28 cellular contexts compared by ENCODE assay signal in the genomic region with DNA sequence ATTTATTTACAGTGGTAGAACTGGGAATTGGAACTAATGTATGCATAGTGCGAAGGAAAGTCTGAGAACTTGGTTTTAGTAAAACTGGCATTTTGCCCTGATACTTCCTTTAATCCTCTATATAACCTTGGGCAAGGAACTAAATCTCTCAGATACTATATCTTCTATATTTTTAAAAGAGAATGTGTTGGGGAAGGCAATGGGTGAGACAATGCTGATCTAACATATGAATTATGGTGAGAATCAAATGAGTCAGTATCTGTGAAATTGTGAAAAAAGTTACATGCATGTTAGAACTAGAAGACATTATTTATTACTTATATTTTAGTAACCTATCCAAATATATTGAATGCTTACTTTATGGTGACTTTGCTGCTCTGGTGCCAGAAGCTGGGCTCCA.
"Had no signal": no experiment of that assay in that cellular context is flagged by ENCODE, and none has a peak within 500 bp of the region (broad histone marks: within the 10 kb centered on the region; RNA-seq: fewer than 3 reads in every experiment).

No MANE protein-coding gene starts in this region.

- H3K27me3 ChIP-seq: ascending aorta, breast epithelium, dorsolateral prefrontal cortex had no signal

- H3K9me3 ChIP-seq: ascending aorta, breast epithelium, esophagus squamous epithelium had no signal

- H3K36me3 Mint-ChIP-seq: activated naive CD4-positive, alpha-beta T cell treated with anti-CD3 and anti-CD28 coated beads, Interleukin-2, amount 10 ng/mL, durations not matched to agents 7 days and 5 days; activated naive CD8-positive, alpha-beta T cell treated with anti-CD3 and anti-CD28 coated beads, Interleukin-2, amount 10 ng/mL, durations not matched to agents 7 days and 5 days; brain; WTC11 had no signal

- H3K4me3 Mint-ChIP-seq: activated CD4-positive, alpha-beta memory T cell treated with anti-CD3 and anti-CD28 coated beads, Interleukin-2, amount 10 ng/mL, durations not matched to agents 7 days and 5 days; activated CD4-positive, alpha-beta T cell treated with anti-CD3 and anti-CD28 coated beads, Interleukin-2, amount 10 ng/mL, durations not matched to agents 7 days and 5 days; activated naive CD4-positive, alpha-beta T cell treated with anti-CD3 and anti-CD28 coated beads, Interleukin-2, amount 10 ng/mL, durations not matched to agents 7 days and 5 days; activated naive CD8-positive, alpha-beta T cell treated with anti-CD3 and anti-CD28 coated beads, Interleukin-2, amount 10 ng/mL, durations not matched to agents 7 days and 5 days; activated T-cell treated with anti-CD3 and anti-CD28 coated beads, Interleukin-2, amount 50 U/mL, for 24 hours; activated T-cell treated with anti-CD3 and anti-CD28 coated beads, Interleukin-2, amount 50 U/mL, for 72 hours; central memory CD8-positive, alpha-beta T cell; dendritic cell treated with granulocyte-macrophage colony-stimulating factor and Interleukin-4, amounts not matched to agents 40 ng/mL and 50 ng/mL, for 4 days; endodermal cell; WTC11 had no signal

- H3K27ac Mint-ChIP-seq: activated CD4-positive, alpha-beta memory T cell treated with anti-CD3 and anti-CD28 coated beads, Interleukin-2, amount 10 ng/mL, durations not matched to agents 7 days and 5 days; activated CD4-positive, alpha-beta T cell treated with anti-CD3 and anti-CD28 coated beads, Interleukin-2, amount 10 ng/mL, durations not matched to agents 7 days and 5 days; activated naive CD4-positive, alpha-beta T cell treated with anti-CD3 and anti-CD28 coated beads, Interleukin-2, amount 10 ng/mL, durations not matched to agents 7 days and 5 days; activated naive CD4-positive, alpha-beta T cell treated with anti-CD3 and anti-CD28 coated beads, Interleukin-2, amount 50 U/mL, for 72 hours; activated naive CD8-positive, alpha-beta T cell treated with anti-CD3 and anti-CD28 coated beads, Interleukin-2, amount 10 ng/mL, durations not matched to agents 7 days and 5 days; activated T-cell treated with anti-CD3 and anti-CD28 coated beads, Interleukin-2, amount 50 U/mL, for 24 hours; activated T-cell treated with anti-CD3 and anti-CD28 coated beads, Interleukin-2, amount 50 U/mL, for 72 hours; dendritic cell treated with granulocyte-macrophage colony-stimulating factor and Interleukin-4, amounts not matched to agents 40 ng/mL and 50 ng/mL, for 4 days; endodermal cell; WTC11 had no signal

- H3K36me3 ChIP-seq: ascending aorta, breast epithelium, esophagus squamous epithelium had no signal

- H3K9me3 Mint-ChIP-seq: activated CD4-positive, alpha-beta T cell treated with anti-CD3 and anti-CD28 coated beads, Interleukin-2, amount 10 ng/mL, durations not matched to agents 7 days and 5 days; activated naive CD8-positive, alpha-beta T cell treated with anti-CD3 and anti-CD28 coated beads, Interleukin-2, amount 10 ng/mL, durations not matched to agents 7 days and 5 days; brain; dendritic cell treated with granulocyte-macrophage colony-stimulating factor and Interleukin-4, amounts not matched to agents 40 ng/mL and 50 ng/mL, for 4 days; endodermal cell; WTC11 had no signal

- H3K27me3 Mint-ChIP-seq: activated CD4-positive, alpha-beta memory T cell treated with anti-CD3 and anti-CD28 coated beads, Interleukin-2, amount 10 ng/mL, durations not matched to agents 7 days and 5 days; brain; central memory CD8-positive, alpha-beta T cell had no signal

- H3K4me3 ChIP-seq: ascending aorta, breast epithelium, coronary artery, dorsolateral prefrontal cortex, esophagus squamous epithelium had no signal

- H3K4me1 Mint-ChIP-seq: activated CD4-positive, alpha-beta memory T cell treated with anti-CD3 and anti-CD28 coated beads, Interleukin-2, amount 10 ng/mL, durations not matched to agents 7 days and 5 days; activated CD4-positive, alpha-beta T cell treated with anti-CD3 and anti-CD28 coated beads, Interleukin-2, amount 10 ng/mL, durations not matched to agents 7 days and 5 days; activated naive CD4-positive, alpha-beta T cell treated with anti-CD3 and anti-CD28 coated beads, Interleukin-2, amount 10 ng/mL, durations not matched to agents 7 days and 5 days; activated naive CD8-positive, alpha-beta T cell treated with anti-CD3 and anti-CD28 coated beads, Interleukin-2, amount 10 ng/mL, durations not matched to agents 7 days and 5 days; central memory CD8-positive, alpha-beta T cell had no signal

- ATAC-seq: activated naive CD4-positive, alpha-beta T cell treated with anti-CD3 and anti-CD28 coated beads, Interleukin-2, amount 50 U/mL, for 72 hours; activated T-cell treated with anti-CD3 and anti-CD28 coated beads, Interleukin-2, amount 50 U/mL, for 72 hours; WTC11 had no signal

- DNase-seq: activated CD4-positive, alpha-beta memory T cell treated with anti-CD3 and anti-CD28 coated beads, Interleukin-2, amount 10 ng/mL, durations not matched to agents 7 days and 5 days; activated CD4-positive, alpha-beta T cell treated with anti-CD3 and anti-CD28 coated beads for 1 hour; activated CD4-positive, alpha-beta T cell treated with anti-CD3 and anti-CD28 coated beads for 4 hours; activated CD4-positive, alpha-beta T cell treated with anti-CD3 and anti-CD28 coated beads, Interleukin-2, amount 10 ng/mL, durations not matched to agents 7 days and 5 days; activated CD4-positive, alpha-beta T cell treated with anti-CD3 and anti-CD28 coated beads, Interleukin-2, amount 50 U/mL, for 4 hours; activated CD8-positive, alpha-beta memory T cell treated with anti-CD3 and anti-CD28 coated beads, Interleukin-2, amount 50 U/mL, for 48 hours; activated gamma-delta T cell; activated naive CD4-positive, alpha-beta T cell; activated naive CD4-positive, alpha-beta T cell treated with anti-CD3 and anti-CD28 coated beads, Interleukin-2, amount 10 ng/mL, durations not matched to agents 7 days and 5 days; activated naive CD8-positive, alpha-beta T cell treated with anti-CD3 and anti-CD28 coated beads, Interleukin-2, amount 10 ng/mL, durations not matched to agents 7 days and 5 days; activated T-cell treated with anti-CD3 and anti-CD28 coated beads for 4 hours; activated T-cell treated with anti-CD3 and anti-CD28 coated beads, Interleukin-2, amount 50 U/mL, for 24 hours; activated T-cell treated with anti-CD3 and anti-CD28 coated beads, Interleukin-2, amount 50 U/mL, for 72 hours; dorsolateral prefrontal cortex; effector memory CD4-positive, alpha-beta T cell; endodermal cell; erythroblast; esophagus squamous epithelium; head of caudate nucleus; T-helper 2 cell had no signal

- H3K27ac ChIP-seq: ascending aorta, breast epithelium, coronary artery, dorsolateral prefrontal cortex, esophagus squamous epithelium had no signal
